ENCODE assay signal across 9 cellular contexts in genomic region chr22:23142546-23143105, GRCh38. TPM values are rescaled to one million over a fixed set of nuclear protein-coding genes. Genes with fewer than 3 reads are reported as not detected.
DNase-seq lines count a peak whose midpoint lies in the region; ATAC-seq and TF ChIP-seq lines count a peak whose summit lies in the region.
"Had no signal": no experiment of that assay in that cellular context is flagged by ENCODE, and none has a peak within 500 bp of the region (broad histone marks: within the 10 kb centered on the region; RNA-seq: fewer than 3 reads in every experiment).

No MANE protein-coding gene starts in this region.

- H3K4me1 ChIP-seq in suprapubic skin (peaks cover 67% of the 10 kb centered on the region), testis (peaks cover 15% of the 10 kb centered on the region)

- peak overlapping the region; percentile 63 for H3K27ac ChIP-seq in suprapubic skin
- no peak overlapping the region for H3K27ac ChIP-seq in testis

- no peak for TF ChIP-seq CTCF in suprapubic skin (IDR thresholded peaks at IDR 0.05)
- no peak for TF ChIP-seq CTCF in testis (IDR thresholded peaks at IDR 0.05)

- no peaks in the 10 kb centered on the region for H3K9me3 Mint-ChIP-seq in activated T-cell treated with anti-CD3 and anti-CD28 coated beads, Interleukin-2, amount 50 U/mL, for 24 hours
- no peaks in the 10 kb centered on the region for H3K9me3 Mint-ChIP-seq in activated naive CD4-positive, alpha-beta T cell treated with anti-CD3 and anti-CD28 coated beads, Interleukin-2, amount 50 U/mL, for 72 hours

- TF ChIP-seq POLR2A in suprapubic skin (IDR thresholded peaks at IDR 0.05) = no peak
- no peak for TF ChIP-seq POLR2A in testis (IDR thresholded peaks at IDR 0.05)

- H3K4me1 Mint-ChIP-seq in activated T-cell treated with anti-CD3 and anti-CD28 coated beads, Interleukin-2, amount 50 U/mL, for 24 hours (ENCODE audit: low read depth) = peaks cover 61% of the 10 kb centered on the region

- H3K36me3 ChIP-seq in suprapubic skin (no peaks in the 10 kb centered on the region), testis (ENCODE audit: low read depth, missing control alignments) (no peaks in the 10 kb centered on the region)

- H3K4me3 ChIP-seq in suprapubic skin (peak overlapping the region; percentile 39), testis (peak overlapping the region in 1 of 2 donors; percentile 34)

- H3K9me3 ChIP-seq in suprapubic skin (no peaks in the 10 kb centered on the region), testis (no peaks in the 10 kb centered on the region)

- ATAC-seq in activated naive CD4-positive, alpha-beta T cell treated with anti-CD3 and anti-CD28 coated beads, Interleukin-2, amount 50 U/mL, for 72 hours = no peak
- ATAC-seq in left lobe of liver (peak; percentile 27), GM21526 (IDR thresholded peaks at IDR 0.05; ENCODE audit: low FRiP score, unreplicated experiment) (no peak)

- WGBS in suprapubic skin = 84% methylated on average over 9 of the region's 9 CpGs
- 67 to 71% methylated on average over 7 to 9 of the region's 9 CpGs for WGBS in testis, 2 donors

- H3K4me3 Mint-ChIP-seq in activated T-cell treated with anti-CD3 and anti-CD28 coated beads, Interleukin-2, amount 50 U/mL, for 24 hours = peak overlapping the region; percentile 65

- no peak for DNase-seq in activated T-cell treated with anti-CD3 and anti-CD28 coated beads, Interleukin-2, amount 50 U/mL, for 24 hours
- no peak for DNase-seq in activated T-cell treated with anti-CD3 and anti-CD28 coated beads, Interleukin-2, amount 50 U/mL, for 48 hours
- DNase-seq in activated naive CD4-positive, alpha-beta T cell treated with anti-CD3 and anti-CD28 coated beads, Interleukin-2, amount 50 U/mL, for 72 hours (ENCODE audit: low spot score in 2 of 2) = no peak
- DNase-seq in left lobe of liver (ENCODE audit: low spot score) (no peak), suprapubic skin (ENCODE audit: low spot score in 2 of 2) (no peak), iPS-NIHi7 (ENCODE audit: extremely low spot score) (no peak), testis (no peak)

- TF ChIP-seq EP300 in suprapubic skin (IDR thresholded peaks at IDR 0.05) = no peak

- peak overlapping the region; percentile 88 for H3K27ac Mint-ChIP-seq in activated T-cell treated with anti-CD3 and anti-CD28 coated beads, Interleukin-2, amount 50 U/mL, for 24 hours
- peak overlapping the region; percentile 87 to 93 for H3K27ac Mint-ChIP-seq in activated naive CD4-positive, alpha-beta T cell treated with anti-CD3 and anti-CD28 coated beads, Interleukin-2, amount 50 U/mL, for 72 hours

- no peaks in the 10 kb centered on the region for H3K27me3 Mint-ChIP-seq in activated T-cell treated with anti-CD3 and anti-CD28 coated beads, Interleukin-2, amount 50 U/mL, for 24 hours

- H3K36me3 Mint-ChIP-seq in activated T-cell treated with anti-CD3 and anti-CD28 coated beads, Interleukin-2, amount 50 U/mL, for 24 hours (ENCODE audit: low read depth) = no peaks in the 10 kb centered on the region
- no peaks in the 10 kb centered on the region for H3K36me3 Mint-ChIP-seq in activated naive CD4-positive, alpha-beta T cell treated with anti-CD3 and anti-CD28 coated beads, Interleukin-2, amount 50 U/mL, for 72 hours

- intact Hi-C loops in testis (cut with DNase I; ENCODE audit: low total_unique reads) = no loop called here

- H3K27me3 ChIP-seq in suprapubic skin = no peaks in the 10 kb centered on the region
- no peaks in the 10 kb centered on the region for H3K27me3 ChIP-seq in testis

RNA-seq across cellular contexts. Expression of gene RSPH14, which starts 0.8 kb away (rescaled TPM):
- under 1 TPM; 0.18 to 0.33 TPM for total RNA-seq in activated naive CD4-positive, alpha-beta T cell treated with anti-CD3 and anti-CD28 coated beads, Interleukin-2, amount 50 U/mL, for 72 hours
- total RNA-seq in left lobe of liver (0.18 TPM), suprapubic skin (1 to 10 TPM in 1 of 4 donors, under 1 TPM in 1, not detected in 2; 0.91 to 1.1 TPM), testis (10 to 100 TPM; 12.1 to 22.8 TPM)
- 45.4 TPM for polyA plus RNA-seq in testis (ENCODE audit: insufficient read depth, low read depth, low replicate concordance)
- total RNA-seq: HT1080 had no signal

RNA-seq across cellular contexts. Expression of gene RAB36, which starts 2.7 kb away (rescaled TPM):
- under 1 TPM in 1 of 2 donors, not detected in 1; 0.25 TPM for total RNA-seq in activated naive CD4-positive, alpha-beta T cell treated with anti-CD3 and anti-CD28 coated beads, Interleukin-2, amount 50 U/mL, for 72 hours
- total RNA-seq in left lobe of liver = 0.38 TPM
- 1 to 10 TPM; 1.7 to 3.1 (median 2.9) TPM for total RNA-seq in suprapubic skin
- total RNA-seq in testis = 1 to 10 TPM; 7.4 to 7.5 TPM
- 11.1 TPM for polyA plus RNA-seq in testis (ENCODE audit: insufficient read depth, low read depth, low replicate concordance)

RNA-seq across cellular contexts. Expression of gene BCR, which starts 37.7 kb away (rescaled TPM):
- 10 to 100 TPM; 44.9 to 63.7 TPM for total RNA-seq in activated naive CD4-positive, alpha-beta T cell treated with anti-CD3 and anti-CD28 coated beads, Interleukin-2, amount 50 U/mL, for 72 hours
- total RNA-seq in left lobe of liver (29.7 TPM), suprapubic skin (10 to 100 TPM; 72.8 to 87.8 (median 79.3) TPM), testis (100 to 1,000 TPM; 105 to 108 TPM)
- polyA plus RNA-seq in testis (ENCODE audit: insufficient read depth, low read depth, low replicate concordance) = 52.5 TPM

Comparison
In these comparisons a context has a peak if more than half of its experiments do, and no peak if none do; other contexts are left out.
1. RNA of gene RSPH14, which starts 0.8 kb away (total RNA-seq): 12.1 to 22.8 TPM in testis; 0.91 to 1.1 TPM in suprapubic skin, 0.18 to 0.33 TPM in activated naive CD4-positive, alpha-beta T cell treated with anti-CD3 and anti-CD28 coated beads, Interleukin-2, amount 50 U/mL, for 72 hours and 0.18 TPM in left lobe of liver (single experiment); every median in the first group is over 4 times any median in the second.